Comparison of ENCODE assay signal across 8 cellular contexts in the genomic region with DNA sequence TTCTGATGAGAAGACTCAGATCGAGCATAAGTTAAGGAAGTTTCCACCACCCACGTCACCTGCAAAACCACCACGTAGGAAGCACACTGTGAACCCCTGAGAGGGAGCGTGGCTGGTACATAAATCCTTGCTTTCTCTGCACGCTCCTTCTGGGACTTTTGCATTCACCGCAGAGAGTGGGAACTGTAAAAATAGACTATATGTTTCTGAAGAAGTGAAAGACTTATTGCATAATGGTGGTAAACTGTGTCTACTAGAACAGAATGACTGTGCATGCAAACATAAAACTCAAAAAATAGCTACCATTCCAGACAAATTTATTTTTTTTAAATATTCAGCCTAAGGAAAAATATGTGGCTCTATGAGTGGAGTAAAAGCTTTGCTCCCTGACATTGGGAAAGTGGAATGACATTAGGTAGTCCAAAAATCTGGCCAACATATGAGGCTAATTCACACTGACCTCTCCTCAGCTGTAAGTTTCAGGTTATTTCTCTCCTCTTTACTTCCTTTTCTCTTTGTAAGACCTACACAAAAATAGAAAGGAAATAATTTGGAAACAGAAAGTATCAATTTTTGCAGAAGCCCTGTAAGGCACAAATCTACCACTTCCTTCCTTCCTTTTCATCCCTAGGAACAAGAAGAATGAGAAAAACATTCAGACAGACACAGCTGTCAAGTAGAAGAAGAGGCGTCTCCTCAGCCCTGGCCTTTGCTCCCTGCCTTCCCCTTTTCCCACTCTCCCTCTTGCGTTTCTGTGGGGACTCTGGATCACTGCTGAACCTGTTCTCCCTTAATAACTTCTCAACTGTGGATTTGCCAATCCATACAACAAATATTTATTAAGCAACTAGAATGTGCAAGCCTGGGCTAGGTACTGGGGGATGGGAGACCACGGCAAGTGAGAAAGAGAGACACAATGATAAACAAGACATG.
A peak's percentile ranks its signal among the peaks of the same experiment; 100 is the strongest.
DNase-seq lines count a peak whose midpoint lies in the region; ATAC-seq lines count a peak whose summit lies in the region.

No MANE protein-coding gene starts in this region.

- H3K27me3 Mint-ChIP-seq in activated CD4-positive, alpha-beta memory T cell treated with anti-CD3 and anti-CD28 coated beads for 36 hours = no peaks in the 10 kb centered on the region

- H3K14ac ChIP-seq in mesenchymal stem cell (ENCODE audit: low read length in 2 of 2) = no peak overlapping the region

- H3K4ac ChIP-seq in mesenchymal stem cell (ENCODE audit: low read depth in 1 of 2, low read length in 2 of 2) = no peak overlapping the region

- peaks cover 4% of the 10 kb centered on the region for H3K9me3 ChIP-seq in mesenchymal stem cell (ENCODE audit: control insufficient read depth, low read length)

- intact Hi-C loops in activated CD4-positive, alpha-beta memory T cell treated with anti-CD3 and anti-CD28 coated beads for 36 hours (cut with micrococcal nuclease) = loop anchor here (1.0 to 5.0 kb wide), 7 partner anchors 21 to 249 kb away; no protein-coding TSS in a partner anchor

- H3K9me3 Mint-ChIP-seq in activated CD4-positive, alpha-beta memory T cell treated with anti-CD3 and anti-CD28 coated beads for 36 hours = peaks cover 36% of the 10 kb centered on the region

- no peak overlapping the region for H4K8ac ChIP-seq in mesenchymal stem cell (ENCODE audit: low read length)

- H3K27ac Mint-ChIP-seq in activated CD4-positive, alpha-beta memory T cell treated with anti-CD3 and anti-CD28 coated beads for 36 hours = peak overlapping the region; percentile 82

- no peak overlapping the region for H2BK5ac ChIP-seq in mesenchymal stem cell (ENCODE audit: low read depth, low read length, poor library complexity, severe bottlenecking)

- peaks cover 9% of the 10 kb centered on the region for H3K36me3 Mint-ChIP-seq in activated CD4-positive, alpha-beta memory T cell treated with anti-CD3 and anti-CD28 coated beads for 36 hours

- peak overlapping the region; percentile 30 for H3K4me3 Mint-ChIP-seq in activated CD4-positive, alpha-beta memory T cell treated with anti-CD3 and anti-CD28 coated beads for 36 hours

- H3K18ac ChIP-seq in mesenchymal stem cell (ENCODE audit: low read depth in 1 of 2, low read length in 2 of 2) = no peak overlapping the region

- no peak overlapping the region for H2BK120ac ChIP-seq in mesenchymal stem cell (ENCODE audit: low read depth, low read length)

- H3K9ac ChIP-seq in mesenchymal stem cell (ENCODE audit: low read length) = no peak overlapping the region

- H3K79me1 ChIP-seq in mesenchymal stem cell (replicated peaks; ENCODE audit: low read length, poor library complexity, severe bottlenecking) = no peaks in the 10 kb centered on the region

- H4K91ac ChIP-seq in mesenchymal stem cell (ENCODE audit: low read length) = no peak overlapping the region

- no peak overlapping the region for H3K23ac ChIP-seq in mesenchymal stem cell (ENCODE audit: low read length in 2 of 2)

- ATAC-seq in GM19395 (IDR thresholded peaks at IDR 0.05; ENCODE audit: unreplicated experiment) = peak; percentile 91
- ATAC-seq in HG03159 (IDR thresholded peaks at IDR 0.05; ENCODE audit: unreplicated experiment) = peak; percentile 82

- H3K27me3 ChIP-seq in mesenchymal stem cell (ENCODE audit: control insufficient read depth in 1 of 2, insufficient read depth in 1 of 2, low read length in 2 of 2) = no peaks in the 10 kb centered on the region

- no peak overlapping the region for H3K4me2 ChIP-seq in mesenchymal stem cell (ENCODE audit: low read length, poor library complexity, severe bottlenecking)

- POLR2A ChIA-PET in activated CD4-positive, alpha-beta memory T cell treated with anti-CD3 and anti-CD28 coated beads for 36 hours (lab: Charles Lee) = interaction anchor here (0.6 to 1.2 kb wide), 6 partner anchors 39 to 70 kb away, joined by 3 to 6 read pairs (median 3); no protein-coding TSS in a partner anchor

- no peak overlapping the region for H2AK5ac ChIP-seq in mesenchymal stem cell (ENCODE audit: low read length, severe bottlenecking)

- no peak overlapping the region for H2AFZ ChIP-seq in mesenchymal stem cell (ENCODE audit: low read depth, low read length)

- no peak overlapping the region for H3K27ac ChIP-seq in mesenchymal stem cell (ENCODE audit: low read length, poor library complexity, severe bottlenecking)

- peaks cover 33% of the 10 kb centered on the region for H3K4me1 Mint-ChIP-seq in activated CD4-positive, alpha-beta memory T cell treated with anti-CD3 and anti-CD28 coated beads for 36 hours (ENCODE audit: low read depth)

- WGBS in mesenchymal stem cell = 81% methylated on average over 9 of the region's 9 CpGs

- peak; percentile 82 for DNase-seq in activated CD4-positive, alpha-beta memory T cell treated with anti-CD3 and anti-CD28 coated beads for 36 hours
- DNase-seq in mesenchymal stem cell (no peak), D341Med (ENCODE audit: low spot score) (no peak), NAMALWA (ENCODE audit: low spot score) (no peak), NCI-H2029 (lab: John Stamatoyannopoulos, UW) (no peak), NCI-H226 (no peak)

- H2BK12ac ChIP-seq in mesenchymal stem cell (ENCODE audit: low read length in 2 of 2) = no peak overlapping the region

- no peaks in the 10 kb centered on the region for H3K4me1 ChIP-seq in mesenchymal stem cell (ENCODE audit: control insufficient read depth, insufficient read depth, low read depth, low read length)

- no peak overlapping the region for H3K4me3 ChIP-seq in mesenchymal stem cell (ENCODE audit: insufficient read depth in 1 of 2, low read depth in 1 of 2, low read length in 2 of 2)

- peak overlapping the region; percentile 23 for H2BK15ac ChIP-seq in mesenchymal stem cell (ENCODE audit: low read depth, poor library complexity, severe bottlenecking)

- H3K36me3 ChIP-seq in mesenchymal stem cell (ENCODE audit: control insufficient read depth in 1 of 2, insufficient read depth in 2 of 2, low read depth in 1 of 2, low read length in 2 of 2) = no peaks in the 10 kb centered on the region

- CTCF ChIA-PET in activated CD4-positive, alpha-beta memory T cell treated with anti-CD3 and anti-CD28 coated beads for 36 hours (lab: Charles Lee) = interaction anchor here (0.6 to 1.7 kb wide), 2 partner anchors 40 to 225 kb away, joined by 4 read pairs; no protein-coding TSS in a partner anchor
